8 cellular contexts compared by ENCODE assay signal in genomic region chr6:116253505-116254296, GRCh38. TPM values are rescaled to one million over a fixed set of nuclear protein-coding genes. Genes with fewer than 3 reads are reported as not detected.
DNase-seq lines count a peak whose midpoint lies in the region; ATAC-seq and TF ChIP-seq lines count a peak whose summit lies in the region.

Gene TSPYL4, minus strand, starts transcription at chr6:116254075. Its CDS starts 67 bp downstream, at chr6:116254008.

- BruUV-seq in PC-3 (replicated peaks; lab: Mats Ljungman, UMichigan) = TSS peak; percentile 53

- H3K4me1 ChIP-seq in PC-3 (ENCODE audit: insufficient read depth, low read length) = peaks cover 28% of the 10 kb centered on the region
- H3K4me1 ChIP-seq in esophagus (ENCODE audit: control insufficient read depth in 2 of 2, insufficient read depth in 2 of 2, low read length in 1 of 2) = peaks cover 14 to 17% of the 10 kb centered on the region in 2 donors

- H3K36me3 ChIP-seq in PC-3 (ENCODE audit: low read depth, low read length) (no peaks in the 10 kb centered on the region), esophagus (ENCODE audit: control insufficient read depth in 2 of 2, insufficient read depth in 2 of 2, low read length in 1 of 2) (peaks cover 0 to 3% of the 10 kb centered on the region in 2 donors)

- WGBS in esophagus, 2 donors = 0 to 1% methylated on average over 53 of the region's 53 CpGs

- intact Hi-C loops in PC-3 (cut with micrococcal nuclease) = no loop called here

- peak within 1 kb of the TSS; percentile 35 for H3K27ac ChIP-seq in PC-3 (ENCODE audit: low read length)
- H3K27ac ChIP-seq in esophagus (ENCODE audit: low read depth in 2 of 2, low read length in 1 of 2) = peak within 1 kb of the TSS; percentile 62 to 97

- in situ Hi-C loops in KBM-7 (cut with MboI; ENCODE audit: low pct_unique_long_range_greater_than_20kb, low sequenced_read_pairs) = no loop called here

- H3K9me2 ChIP-seq in PC-3 (replicated peaks; ENCODE audit: low read length) = no peaks in the 10 kb centered on the region

- POLR2A ChIA-PET in PC-3 (lab: Charles Lee; ENCODE audit: unreplicated experiment) = interaction anchor here (0.5 kb wide), 1 partner anchor 515 kb away, joined by 3 read pairs; no protein-coding TSS in a partner anchor

- H3K9me3 ChIP-seq in PC-3 (ENCODE audit: low read length) (no peaks in the 10 kb centered on the region), esophagus (ENCODE audit: control insufficient read depth in 2 of 2, insufficient read depth in 1 of 2, low read depth in 1 of 2, low read length in 1 of 2) (no peaks in the 10 kb centered on the region)

- no peaks in the 10 kb centered on the region for H3F3A ChIP-seq in PC-3 (ENCODE audit: low read length, unreplicated experiment)

- ATAC-seq in GM21723 (IDR thresholded peaks at IDR 0.05; ENCODE audit: unreplicated experiment) (peak; percentile 100), PC-3 (peak; percentile 97)

- H3K4me2 ChIP-seq in PC-3 (ENCODE audit: low read length) = peak within 1 kb of the TSS; percentile 86

- peak within 1 kb of the TSS; percentile 97 for H3K4me3 ChIP-seq in PC-3 (ENCODE audit: low read length)
- peak within 1 kb of the TSS; percentile 86 to 97 for H3K4me3 ChIP-seq in esophagus (ENCODE audit: low read depth in 1 of 2, low read length in 2 of 2)

- no peak for TF ChIP-seq CTCF in PC-3 (conservative IDR thresholded peaks at IDR 0.05; ENCODE audit: low read depth, low read length)

- H3K79me2 ChIP-seq in PC-3 (ENCODE audit: low read length) = peaks cover 48% of the 10 kb centered on the region

- H4K20me1 ChIP-seq in PC-3 (ENCODE audit: low read length) = 0 out of 2 replicates have a peak, but pooled peaks cover 4% of the 10 kb centered on the region

- no peaks in the 10 kb centered on the region for H3K27me3 ChIP-seq in PC-3 (ENCODE audit: low read length)
- no peaks in the 10 kb centered on the region for H3K27me3 ChIP-seq in esophagus (ENCODE audit: control insufficient read depth in 1 of 2, insufficient read depth in 2 of 2, low read length in 2 of 2)

- CTCF ChIA-PET in PC-3 (lab: Charles Lee) = no interaction called here

- DNase-seq in DMS53 (lab: John Stamatoyannopoulos, UW) (peak; percentile 96), KBM-7 (peak; percentile 95), PC-3 (peak; percentile 92), activated T-cell treated with anti-CD3 and anti-CD28 coated beads for 48 hours (ENCODE audit: low read depth) (peak; percentile 79), mucosa of gallbladder (ENCODE audit: low spot score) (peak; percentile 96)
- peak; percentile 79 for DNase-seq in stimulated activated CD8-positive, alpha-beta memory T cell treated with anti-CD3 and anti-CD28 coated beads, Interleukin-4, amount 100 ng/mL, for 24 hours (ENCODE audit: low read depth)

- peak within 1 kb of the TSS; percentile 93 for H3K9ac ChIP-seq in PC-3 (ENCODE audit: low read length)

- H2AFZ ChIP-seq in PC-3 (ENCODE audit: low read length) = peak within 1 kb of the TSS; percentile 93

RNA-seq across cellular contexts. Expression of gene TSPYL4, which starts in this region (rescaled TPM):
- 8.0 and 10.1 TPM in 2 replicates for total RNA-seq in PC-3 (2014; rRNA removed)
- 1 to 10 TPM; 6.4 to 7.9 TPM for polyA plus RNA-seq in esophagus
- 29.5 TPM for total RNA-seq in mucosa of gallbladder

Comparison
In these comparisons a context has a peak if more than half of its experiments do, and no peak if none do; other contexts are left out.
1. Peak in every context shown above with its lines: DNase-seq, ATAC-seq, H3K4me3 ChIP-seq and H3K27ac ChIP-seq.